ENCODE assay signal across 22 cellular contexts in genomic region chr7:130822642-130823041, GRCh38.
DNase-seq lines count a peak whose midpoint lies in the region; ATAC-seq, FAIRE-seq and TF ChIP-seq lines count a peak whose summit lies in the region.
"Had no signal": no experiment of that assay in that cellular context is flagged by ENCODE, and none has a peak within 500 bp of the region (broad histone marks: within the 10 kb centered on the region; RNA-seq: fewer than 3 reads in every experiment).

No MANE protein-coding gene starts in this region.

- TF ChIP-seq POLR2A in H54 (IDR thresholded peaks at IDR 0.05; ENCODE audit: low read depth, low read length), result no peak

- peaks cover 24% of the 10 kb centered on the region for H3K9me3 ChIP-seq in SK-N-SH
- H3K9me3 ChIP-seq: gastrocnemius medialis had no signal

- POLR2A ChIA-PET in SK-N-SH (lab: Yijun Ruan, JAX), result no interaction called here

- H3K27me3 Mint-ChIP-seq in progenitor cell of endocrine pancreas, result no peaks in the 10 kb centered on the region

- H3K9me2 ChIP-seq in SK-N-SH, result no peaks in the 10 kb centered on the region

- DNase-seq in AG09309 (ENCODE audit: low read depth), result peak; percentile 5
- no peak for DNase-seq in H54 (ENCODE audit: insufficient read length, low spot score)
- no peak for DNase-seq in SK-N-SH
- DNase-seq in kidney tubule cell (ENCODE audit: low spot score), result peak; percentile 57
- DNase-seq in iPS-NIHi7 (ENCODE audit: extremely low spot score), result no peak
- DNase-seq in NCI-H748 treated with DMSO at 0.1 percent for 48 hours (lab: John Stamatoyannopoulos, UW), result no peak
- DNase-seq in progenitor cell of endocrine pancreas (ENCODE audit: low spot score, unreplicated experiment), result no peak
- DNase-seq: activated CD4-positive, alpha-beta T cell treated with anti-CD3 and anti-CD28 coated beads, Interleukin-2, amount 50 U/mL, for 1 hour; activated T-cell treated with anti-CD3 and anti-CD28 coated beads, Interleukin-2, amount 50 U/mL, for 24 hours; DMS79 treated with DMSO at 0.1 percent for 48 hours; gastrocnemius medialis; HCEC 1CT; NCI-H1105; NCI-H774; PC-9; retina; stimulated activated naive CD4-positive, alpha-beta T cell had no signal

- H2AFZ ChIP-seq in SK-N-SH (ENCODE audit: low read depth), result no peak overlapping the region; the same call in 1 of the 2 replicates
- H2AFZ ChIP-seq: PC-9 had no signal

- TF ChIP-seq CTCF in AG09309 (IDR thresholded peaks at IDR 0.05; ENCODE audit: control insufficient read depth, insufficient read depth, low read depth, low read length, missing control alignments) (no peak), SK-N-SH (IDR thresholded peaks at IDR 0.05) (no peak), progenitor cell of endocrine pancreas (IDR thresholded peaks at IDR 0.05; ENCODE audit: unreplicated experiment) (no peak)

- no peak for TF ChIP-seq RAD21 in SK-N-SH (IDR thresholded peaks at IDR 0.05; ENCODE audit: low read length)

- H3K4me2 ChIP-seq in SK-N-SH, result 0 out of 2 replicates have a peak overlapping the region, but pooled peaks have one; percentile 9
- H3K4me2 ChIP-seq: PC-9 had no signal

- H3K9ac ChIP-seq in SK-N-SH, result no peak overlapping the region

- CTCF ChIA-PET in SK-N-SH (lab: Yijun Ruan, JAX), result interaction anchor here (1.3 to 1.8 kb wide), 3 partner anchors 8 to 11 kb away, joined by 5 to 7 read pairs (median 5); no protein-coding TSS in a partner anchor

- no peaks in the 10 kb centered on the region for H4K20me1 ChIP-seq in SK-N-SH (ENCODE audit: insufficient read depth)

- 61% methylated on average over 2 of the region's 2 CpGs for WGBS in SK-N-SH (ENCODE audit: low lambda C conversion rate)

- H3K4me3 ChIP-seq in AG09309 (ENCODE audit: control insufficient read depth, low read depth, low read length), result no peak overlapping the region
- H3K4me3 ChIP-seq in SK-N-SH (ENCODE audit: low read depth in 2 of 2, low read length in 1 of 2), result no peak overlapping the region
- H3K4me3 ChIP-seq: breast epithelium, gastrocnemius medialis, PC-9 had no signal

- peak; percentile 33 for FAIRE-seq in H54 (lab: Jason Lieb, UNC)
- FAIRE-seq: endothelial cell of umbilical vein had no signal

- H3K4me1 ChIP-seq in SK-N-SH (ENCODE audit: control insufficient read depth in 1 of 2, insufficient read depth in 2 of 2, low read depth in 1 of 2, low read length in 1 of 2), result no peaks in the 10 kb centered on the region; a peak in 1 of 4 replicates
- H3K4me1 ChIP-seq: breast epithelium, gastrocnemius medialis had no signal

- no peaks in the 10 kb centered on the region for H3K4me1 Mint-ChIP-seq in progenitor cell of endocrine pancreas (ENCODE audit: low read depth)

- peaks cover 0 to 14% of the 10 kb centered on the region in 2 experiments for H3K36me3 ChIP-seq in SK-N-SH (replicated peaks in 1 of 2; ENCODE audit: control insufficient read depth in 1 of 2, insufficient read depth in 2 of 2, low read length in 1 of 2)
- H3K36me3 ChIP-seq: breast epithelium, gastrocnemius medialis had no signal

- H3K79me2 ChIP-seq in SK-N-SH (ENCODE audit: insufficient read depth), result no peaks in the 10 kb centered on the region

- H3K36me3 Mint-ChIP-seq in progenitor cell of endocrine pancreas (ENCODE audit: insufficient read depth), result no peaks in the 10 kb centered on the region

- H3K27ac Mint-ChIP-seq in progenitor cell of endocrine pancreas, result no peak overlapping the region
- H3K27ac Mint-ChIP-seq: dendritic cell treated with granulocyte-macrophage colony-stimulating factor and Interleukin-4, amounts not matched to agents 40 ng/mL and 50 ng/mL, for 4 days had no signal

- no peaks in the 10 kb centered on the region for H3K27me3 ChIP-seq in SK-N-SH (ENCODE audit: insufficient read depth)
- H3K27me3 ChIP-seq: breast epithelium, gastrocnemius medialis had no signal

- no peak for TF ChIP-seq EP300 in SK-N-SH (IDR thresholded peaks at IDR 0.05; ENCODE audit: borderline replicate concordance in 1 of 2, low read depth in 1 of 2, low read length in 1 of 2)

- H3K27ac ChIP-seq in SK-N-SH (ENCODE audit: low read depth in 2 of 2, low read length in 1 of 2), result peak overlapping the region in 1 of 2 experiments; percentile 21; a peak in 2 of 4 replicates
- H3K27ac ChIP-seq: breast epithelium, gastrocnemius medialis, PC-9 had no signal

- H3K9me3 Mint-ChIP-seq in progenitor cell of endocrine pancreas (ENCODE audit: low read depth), result peaks cover 19% of the 10 kb centered on the region

- no peak for ATAC-seq in GM18519 (IDR thresholded peaks at IDR 0.05; ENCODE audit: low FRiP score, unreplicated experiment)
- ATAC-seq: gastrocnemius medialis, left lobe of liver had no signal

- H3F3A ChIP-seq in SK-N-SH (replicated peaks; ENCODE audit: insufficient read depth), result peaks cover 11% of the 10 kb centered on the region

- no peak overlapping the region for H3K4me3 Mint-ChIP-seq in progenitor cell of endocrine pancreas (ENCODE audit: low read depth)
- H3K4me3 Mint-ChIP-seq: activated T-cell treated with anti-CD3 and anti-CD28 coated beads, Interleukin-2, amount 50 U/mL, for 24 hours; dendritic cell treated with granulocyte-macrophage colony-stimulating factor and Interleukin-4, amounts not matched to agents 40 ng/mL and 50 ng/mL, for 4 days had no signal

TF ChIP-seq in SK-N-SH, 30 proteins besides CTCF, POLR2A, EP300 and RAD21 (continues in another document):
- no peak for TF ChIP-seq EZH2phosphoT487 (IDR thresholded peaks at IDR 0.05; ENCODE audit: borderline replicate concordance, low read depth)
- TF ChIP-seq JUND (IDR thresholded peaks at IDR 0.05), result 0 out of 2 replicates have a peak, but pooled peaks have one; percentile 15
- peak; percentile 33 for TF ChIP-seq TCF12 (IDR thresholded peaks at IDR 0.05)
- no peak for TF ChIP-seq FOXJ3 (CRISPR knock-in tag; IDR thresholded peaks at IDR 0.05)
- no peak for TF ChIP-seq SIN3A (IDR thresholded peaks at IDR 0.05; ENCODE audit: borderline replicate concordance, low read depth, low read length)
- no peak for TF ChIP-seq RCOR1 (IDR thresholded peaks at IDR 0.05; ENCODE audit: low read length)
- no peak for TF ChIP-seq MEF2A (IDR thresholded peaks at IDR 0.05; ENCODE audit: borderline replicate concordance, low read depth)
- no peak for TF ChIP-seq ELF1 (IDR thresholded peaks at IDR 0.05)
- TF ChIP-seq MXI1 (IDR thresholded peaks at IDR 0.05; ENCODE audit: low read depth, low read length), result no peak
- TF ChIP-seq REST (IDR thresholded peaks at IDR 0.05; ENCODE audit: low read depth, low read length), result no peak
- TF ChIP-seq IRF3 (IDR thresholded peaks at IDR 0.05; ENCODE audit: low read depth, low read length), result no peak
- TF ChIP-seq NFIC (IDR thresholded peaks at IDR 0.05; ENCODE audit: borderline replicate concordance), result no peak
- no peak for TF ChIP-seq RFX5 (IDR thresholded peaks at IDR 0.05; ENCODE audit: low read length)
- TF ChIP-seq USF2 (IDR thresholded peaks at IDR 0.05; ENCODE audit: borderline replicate concordance, low read depth, low read length), result no peak
- no peak for TF ChIP-seq CHD2 (IDR thresholded peaks at IDR 0.05; ENCODE audit: low read length, partially characterized antibody)
- no peak for TF ChIP-seq MAX (IDR thresholded peaks at IDR 0.05; ENCODE audit: low read depth)
- no peak for TF ChIP-seq NRF1 (IDR thresholded peaks at IDR 0.05; ENCODE audit: low read depth, low read length)

Comparison
In these comparisons a context has a peak if more than half of its experiments do, and no peak if none do; other contexts are left out.
1. DNase-seq: peak in AG09309 (single experiment) and kidney tubule cell (single experiment); none in H54 (single experiment), SK-N-SH (single experiment), iPS-NIHi7 (single experiment), NCI-H748 treated with DMSO at 0.1 percent for 48 hours (single experiment) and progenitor cell of endocrine pancreas (single experiment).